In the genomic region with DNA sequence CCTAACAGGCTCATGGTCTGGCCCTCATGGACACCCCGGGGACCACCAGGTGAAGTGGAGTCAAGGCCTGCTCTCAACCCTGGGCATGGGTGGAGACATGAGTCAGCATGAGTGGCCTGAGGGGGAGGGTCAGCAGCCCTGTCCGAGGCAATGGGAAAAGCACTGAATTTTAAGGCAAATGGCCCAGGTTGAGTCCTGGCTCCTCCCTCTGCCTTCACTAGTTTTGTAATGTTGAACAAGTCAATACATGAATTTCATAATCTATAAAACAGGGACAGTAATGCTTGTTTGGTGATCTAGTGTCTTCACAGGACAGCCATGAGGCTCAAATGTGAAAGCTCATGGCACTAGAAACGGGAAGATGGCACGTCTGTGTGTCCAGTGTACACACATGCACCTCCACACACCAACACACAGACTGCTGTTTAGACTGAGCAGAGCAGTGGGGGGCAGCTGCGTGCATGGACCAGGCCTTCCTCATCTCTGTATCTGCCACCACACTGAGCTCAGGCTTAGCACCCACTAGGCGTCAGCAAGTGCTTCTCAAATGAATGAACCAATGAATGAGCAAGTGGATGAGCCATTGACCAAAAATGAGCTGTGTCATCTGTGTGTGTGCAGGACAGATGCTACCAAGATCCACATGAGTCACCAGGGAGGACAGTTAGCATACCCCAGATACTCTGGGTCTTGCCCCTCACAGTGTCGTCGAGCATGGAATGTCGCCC, we compare ENCODE assay signal across 11 cellular contexts.
DNase-seq lines count a peak whose midpoint lies in the region; ATAC-seq, FAIRE-seq and TF ChIP-seq lines count a peak whose summit lies in the region.
"Had no signal": no experiment of that assay in that cellular context is flagged by ENCODE, and none has a peak within 500 bp of the region (broad histone marks: within the 10 kb centered on the region; RNA-seq: fewer than 3 reads in every experiment).

No MANE protein-coding gene starts in this region.

- 0 out of 5 replicates have a peak, but pooled peaks of 1 of the 2 experiments have one; percentile 2 for TF ChIP-seq RAD21 in A549 (conservative IDR thresholded peaks at IDR 0.05 in 1 of 2, IDR thresholded peaks at IDR 0.05 in 1 of 2)

- DNase-seq in A549 (ENCODE audit: low read depth in 1 of 2, low spot score in 1 of 2) (peak; percentile 64 to 73), HS-27A (ENCODE audit: low read depth) (peak; percentile 96), amniotic stem cell (lab: John Stamatoyannopoulos, UW) (peak; percentile 72), kidney epithelial cell (ENCODE audit: low read depth) (peak; percentile 69), NCI-H526 (lab: John Stamatoyannopoulos, UW) (no peak), cardiac septum (ENCODE audit: low spot score) (no peak), dermis blood vessel endothelial cell (no peak)
- DNase-seq: activated CD4-positive, alpha-beta T cell treated with anti-CD3 and anti-CD28 coated beads, Interleukin-2, amount 50 U/mL, for 48 hours; CD4-positive, alpha-beta T cell had no signal

- TF ChIP-seq EP300 in A549 (IDR thresholded peaks at IDR 0.05), result no peak

- TF ChIP-seq POLR2A in A549 (IDR thresholded peaks at IDR 0.05; ENCODE audit: low read length), result no peak

- H3K4me2 ChIP-seq in A549, result peak overlapping the region; percentile 54

- ATAC-seq in A549 (peak; percentile 42 to 56), HG03571 (IDR thresholded peaks at IDR 0.05; ENCODE audit: unreplicated experiment) (no peak)

- TF ChIP-seq CTCF in A549 (IDR thresholded peaks at IDR 0.05) (no peak), kidney epithelial cell (IDR thresholded peaks at IDR 0.05; ENCODE audit: insufficient read depth, low read length, poor library complexity, severe bottlenecking) (no peak)

- CTCF ChIA-PET in A549 (lab: Yijun Ruan, JAX), result interaction anchor here (0.6 to 19.0 kb wide), 15 partner anchors 8 to 210 kb away, joined by 3 to 175 read pairs (median 4); no protein-coding TSS in a partner anchor

- H3K27ac ChIP-seq in A549, result peak overlapping the region; percentile 60 to 67

- intact Hi-C loops in cardiac septum (cut with DNase I), result no loop called here

- peaks cover 7% of the 10 kb centered on the region for H3K27me3 ChIP-seq in kidney epithelial cell (ENCODE audit: control insufficient read depth, insufficient read depth, low read length)
- H3K27me3 ChIP-seq: tibial nerve had no signal

- no peaks in the 10 kb centered on the region for H3K36me3 ChIP-seq in kidney epithelial cell (ENCODE audit: control insufficient read depth, insufficient read depth, low read length)
- H3K36me3 ChIP-seq: tibial nerve had no signal

- H3K9me3 ChIP-seq in A549, result no peaks in the 10 kb centered on the region
- H3K9me3 ChIP-seq: tibial nerve had no signal

- POLR2A ChIA-PET in A549 (lab: Yijun Ruan, JAX), result no interaction called here

- peaks cover 27% of the 10 kb centered on the region for H3K4me1 ChIP-seq in A549

- FAIRE-seq in A549 (lab: Jason Lieb, UNC), result no peak

- H3K4me3 ChIP-seq in A549, result no peak overlapping the region
- no peak overlapping the region for H3K4me3 ChIP-seq in kidney epithelial cell (ENCODE audit: low read depth, low read length)

- WGBS in A549 (ENCODE audit: missing lambda C conversion rate), result 53% methylated on average over 9 of the region's 9 CpGs

TF ChIP-seq in A549, 52 proteins besides CTCF, POLR2A, EP300 and RAD21:
- TF ChIP-seq CEBPB (IDR thresholded peaks at IDR 0.05) (no peak), CBX8 (IDR thresholded peaks at IDR 0.05) (no peak), MAFK (IDR thresholded peaks at IDR 0.05; ENCODE audit: partially characterized antibody) (peak; percentile 66), ESRRA (IDR thresholded peaks at IDR 0.05; ENCODE audit: borderline replicate concordance, low read length) (no peak), FOSL2 (IDR thresholded peaks at IDR 0.05) (0 out of 2 replicates have a peak, but pooled peaks have one; percentile 5), FOSL2 (CRISPR knock-in tag; IDR thresholded peaks at IDR 0.05) (peak; percentile 55), HEYL (CRISPR knock-in tag; IDR thresholded peaks at IDR 0.05) (no peak), RCOR1 (IDR thresholded peaks at IDR 0.05; ENCODE audit: low read depth, low read length) (no peak), NFE2L2 (conservative IDR thresholded peaks at IDR 0.05; ENCODE audit: low read length) (0 out of 2 replicates have a peak, but pooled peaks have one; percentile 35)
- TF ChIP-seq, protein P1, sequence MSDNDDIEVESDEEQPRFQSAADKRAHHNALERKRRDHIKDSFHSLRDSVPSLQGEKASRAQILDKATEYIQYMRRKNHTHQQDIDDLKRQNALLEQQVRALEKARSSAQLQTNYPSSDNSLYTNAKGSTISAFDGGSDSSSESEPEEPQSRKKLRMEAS (IDR thresholded peaks at IDR 0.05), result peak; percentile 66

Comparison
In these comparisons a context has a peak if more than half of its experiments do, and no peak if none do; other contexts are left out.
1. DNase-seq: peak in A549 (2 of 2), HS-27A (single experiment), amniotic stem cell (single experiment) and kidney epithelial cell (single experiment); none in NCI-H526 (0 of 2), cardiac septum (single experiment) and dermis blood vessel endothelial cell (single experiment).